In genomic region chr1:99827970-99828369, GRCh38 we compare ENCODE assay signal across 29 cellular contexts.
"Had no signal": no experiment of that assay in that cellular context is flagged by ENCODE, and none has a peak within 500 bp of the region (broad histone marks: within the 10 kb centered on the region; RNA-seq: fewer than 3 reads in every experiment).

No MANE protein-coding gene starts in this region.

- H3K36me3 ChIP-seq: adrenal gland, esophagus squamous epithelium, gastroesophageal sphincter had no signal

- H3K4me3 ChIP-seq: adrenal gland, body of pancreas, esophagus squamous epithelium, gastroesophageal sphincter had no signal

- FAIRE-seq: colon had no signal

- H3K27me3 ChIP-seq: adrenal gland, body of pancreas, esophagus squamous epithelium, gastroesophageal sphincter had no signal

- H3K9me3 ChIP-seq: adrenal gland, body of pancreas, gastroesophageal sphincter had no signal

- H3K27ac ChIP-seq: adrenal gland, body of pancreas, epithelial cell of prostate, esophagus squamous epithelium, gastroesophageal sphincter had no signal

- H3K4me1 ChIP-seq: adrenal gland, body of pancreas, esophagus squamous epithelium, gastroesophageal sphincter had no signal

- ATAC-seq: activated CD4-positive, alpha-beta T cell treated with anti-CD3 and anti-CD28 coated beads for 36 hours; activated CD8-positive, alpha-beta memory T cell treated with anti-CD3 and anti-CD28 coated beads, Interleukin-2, amount 10 ng/mL, durations not matched to agents 7 days and 5 days; activated CD8-positive, alpha-beta T cell treated with anti-CD3 and anti-CD28 coated beads, Interleukin-2, amount 10 ng/mL, durations not matched to agents 7 days and 5 days; activated naive CD8-positive, alpha-beta T cell treated with anti-CD3 and anti-CD28 coated beads, Interleukin-2, amount 50 U/mL, for 24 hours; body of pancreas; effector memory CD8-positive, alpha-beta T cell; gastroesophageal sphincter had no signal

- DNase-seq: activated CD4-positive, alpha-beta memory T cell treated with anti-CD3 and anti-CD28 coated beads for 36 hours; activated CD4-positive, alpha-beta T cell treated with anti-CD3 and anti-CD28 coated beads for 36 hours; activated CD4-positive, alpha-beta T cell treated with anti-CD3 and anti-CD28 coated beads, Interleukin-2, amount 10 ng/mL, durations not matched to agents 24 days and 14 days; activated CD4-positive, CD25-positive, alpha-beta regulatory T cell; activated CD4-positive, CD25-positive, alpha-beta regulatory T cell treated with anti-CD3 and anti-CD28 coated beads, Interleukin-2, amount 50 U/mL, for 72 hours; activated CD8-positive, alpha-beta memory T cell treated with anti-CD3 and anti-CD28 coated beads, Interleukin-2, amount 10 ng/mL, durations not matched to agents 7 days and 5 days; activated CD8-positive, alpha-beta memory T cell treated with anti-CD3 and anti-CD28 coated beads, Interleukin-2, amount 50 U/mL, for 4 hours; activated CD8-positive, alpha-beta T cell treated with anti-CD3 and anti-CD28 coated beads, Interleukin-2, amount 10 ng/mL, durations not matched to agents 7 days and 5 days; activated effector memory CD4-positive, alpha-beta T cell treated with anti-CD3 and anti-CD28 coated beads, Interleukin-2, amount 50 U/mL, for 16 hours; activated naive CD4-positive, alpha-beta T cell treated with anti-CD3 and anti-CD28 coated beads for 36 hours; activated naive CD8-positive, alpha-beta T cell treated with anti-CD3 and anti-CD28 coated beads for 36 hours; activated naive CD8-positive, alpha-beta T cell treated with anti-CD3 and anti-CD28 coated beads, Interleukin-2, amount 50 U/mL, for 24 hours; activated T-cell treated with anti-CD3 and anti-CD28 coated beads, Interleukin-2, amount 50 U/mL, for 1 hour; activated T-cell treated with anti-CD3 and anti-CD28 coated beads, Interleukin-2, amount 50 U/mL, for 48 hours; adrenal gland; amygdala; aorta; body of pancreas; caudate nucleus; cortex of kidney; dermis blood vessel endothelial cell; effector CD4-positive, alpha-beta T cell; effector memory CD8-positive, alpha-beta T cell; esophagus squamous epithelium; foreskin melanocyte; T-helper 2 cell had no signal
